1 cellular context compared by ENCODE assay signal in the genomic region with DNA sequence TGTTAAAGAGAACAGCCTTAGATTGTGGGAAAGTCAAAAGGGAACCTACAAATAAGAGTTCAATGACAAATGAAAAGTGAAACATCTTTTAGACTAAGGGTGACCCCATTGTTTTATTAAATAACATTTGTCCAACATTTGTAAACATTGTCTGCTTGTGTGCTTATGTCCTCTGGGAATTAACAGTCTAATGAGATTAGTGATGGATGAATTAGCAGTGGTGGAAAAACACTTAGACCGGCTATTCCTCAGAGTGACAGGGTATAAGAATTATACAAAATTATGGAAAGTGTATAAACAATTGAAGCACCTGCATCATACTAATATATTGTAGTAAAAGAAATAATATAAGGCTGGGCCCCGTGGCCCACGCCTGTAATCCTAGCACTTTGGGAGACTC.
TF ChIP-seq lines count a peak whose summit lies in the region.

No MANE protein-coding gene starts in this region.

TF ChIP-seq in HCT116, 20 proteins besides CTCF, POLR2A, EP300 and RAD21 (continued from another document):
- no peak for TF ChIP-seq ATF3 (IDR thresholded peaks at IDR 0.05)
